1 cellular context compared by ENCODE assay signal in the genomic region with DNA sequence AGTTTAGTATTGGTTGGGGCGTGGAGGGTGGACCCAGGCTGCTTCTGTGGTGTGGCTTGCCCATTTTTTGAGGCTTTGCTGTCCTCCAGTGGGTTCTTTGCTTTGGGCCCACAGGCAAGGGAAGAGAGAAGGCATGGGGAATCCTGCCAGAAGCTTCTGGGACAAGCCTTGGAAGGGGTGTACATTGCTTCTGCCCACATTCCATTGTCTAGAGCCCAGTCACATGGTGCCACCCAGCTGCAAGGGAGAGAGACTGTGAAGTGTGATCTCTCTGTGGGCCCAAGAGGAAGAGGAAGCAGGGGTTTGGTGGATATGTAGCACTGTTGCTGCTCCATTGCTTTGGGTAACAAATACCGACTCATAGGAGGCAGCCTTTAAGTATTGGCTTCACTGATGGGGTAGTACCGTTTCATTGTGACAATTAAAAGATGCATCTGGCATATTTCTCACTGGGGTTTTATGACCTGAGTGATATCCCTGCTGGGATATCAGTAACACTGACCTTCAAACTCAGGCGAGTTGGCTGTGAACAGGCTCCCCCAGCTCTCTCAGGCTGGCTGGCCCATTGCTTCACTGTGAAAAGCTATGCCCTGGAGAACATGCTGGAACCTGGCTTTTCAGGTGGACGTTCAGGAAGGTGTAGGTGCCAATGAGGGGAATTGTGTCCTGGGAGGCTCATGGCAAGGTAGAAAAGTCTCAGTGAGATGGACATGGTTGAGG.
TF ChIP-seq lines count a peak whose summit lies in the region.

No MANE protein-coding gene starts in this region.

TF ChIP-seq in IMR-90, 13 proteins besides CTCF, POLR2A, EP300 and RAD21 (continued from another document):
- TF ChIP-seq, protein P1, sequence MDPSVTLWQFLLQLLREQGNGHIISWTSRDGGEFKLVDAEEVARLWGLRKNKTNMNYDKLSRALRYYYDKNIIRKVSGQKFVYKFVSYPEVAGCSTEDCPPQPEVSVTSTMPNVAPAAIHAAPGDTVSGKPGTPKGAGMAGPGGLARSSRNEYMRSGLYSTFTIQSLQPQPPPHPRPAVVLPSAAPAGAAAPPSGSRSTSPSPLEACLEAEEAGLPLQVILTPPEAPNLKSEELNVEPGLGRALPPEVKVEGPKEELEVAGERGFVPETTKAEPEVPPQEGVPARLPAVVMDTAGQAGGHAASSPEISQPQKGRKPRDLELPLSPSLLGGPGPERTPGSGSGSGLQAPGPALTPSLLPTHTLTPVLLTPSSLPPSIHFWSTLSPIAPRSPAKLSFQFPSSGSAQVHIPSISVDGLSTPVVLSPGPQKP (IDR thresholded peaks at IDR 0.05; ENCODE audit: borderline replicate concordance, low read depth, low read length): no peak
- TF ChIP-seq MAZ (IDR thresholded peaks at IDR 0.05; ENCODE audit: borderline replicate concordance, low read depth, low read length) (no peak), MXI1 (IDR thresholded peaks at IDR 0.05; ENCODE audit: borderline replicate concordance, low read depth, low read length) (no peak), NFE2L2 (IDR thresholded peaks at IDR 0.05; ENCODE audit: low read depth, low read length) (no peak), RCOR1 (IDR thresholded peaks at IDR 0.05; ENCODE audit: insufficient replicate concordance, low read length) (no peak), FOS (IDR thresholded peaks at IDR 0.05; ENCODE audit: low read depth, low read length) (no peak), BHLHE40 (IDR thresholded peaks at IDR 0.05; ENCODE audit: low read depth, low read length) (no peak), MAFK (IDR thresholded peaks at IDR 0.05; ENCODE audit: low read depth, low read length) (no peak), CHD1 (IDR thresholded peaks at IDR 0.05; ENCODE audit: low read depth, low read length) (no peak)
- TF ChIP-seq, protein P2, sequence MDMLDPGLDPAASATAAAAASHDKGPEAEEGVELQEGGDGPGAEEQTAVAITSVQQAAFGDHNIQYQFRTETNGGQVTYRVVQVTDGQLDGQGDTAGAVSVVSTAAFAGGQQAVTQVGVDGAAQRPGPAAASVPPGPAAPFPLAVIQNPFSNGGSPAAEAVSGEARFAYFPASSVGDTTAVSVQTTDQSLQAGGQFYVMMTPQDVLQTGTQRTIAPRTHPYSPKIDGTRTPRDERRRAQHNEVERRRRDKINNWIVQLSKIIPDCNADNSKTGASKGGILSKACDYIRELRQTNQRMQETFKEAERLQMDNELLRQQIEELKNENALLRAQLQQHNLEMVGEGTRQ (IDR thresholded peaks at IDR 0.05; ENCODE audit: low read depth, low read length): no peak
TF ChIP-seq in IMR-90: peak in this region for 0.
